In genomic region chr9:137243626-137244485, GRCh38 we compare ENCODE assay signal across 9 cellular contexts. TPM values are rescaled to one million over a fixed set of nuclear protein-coding genes. Genes with fewer than 3 reads are reported as not detected.
A peak's percentile ranks its signal among the peaks of the same experiment; 100 is the strongest.
DNase-seq lines count a peak whose midpoint lies in the region; ATAC-seq, FAIRE-seq and TF ChIP-seq lines count a peak whose summit lies in the region.
"Had no signal": no experiment of that assay in that cellular context is flagged by ENCODE, and none has a peak within 500 bp of the region (broad histone marks: within the 10 kb centered on the region; RNA-seq: fewer than 3 reads in every experiment).

No MANE protein-coding gene starts in this region.

- H3K9ac ChIP-seq in GM12878 (ENCODE audit: control insufficient read depth, insufficient read depth, low read length): no peak overlapping the region; the same call in 1 of the 2 replicates

- ATAC-seq in GM12878 (no peak), HG03095 (IDR thresholded peaks at IDR 0.05; ENCODE audit: unreplicated experiment) (no peak), HG03039 (IDR thresholded peaks at IDR 0.05; ENCODE audit: unreplicated experiment) (no peak)

- no peak for FAIRE-seq in GM12878 (lab: Jason Lieb, UNC)

- in situ Hi-C loops in GM12878 (cut with MboI): no loop called here

- POLR2A ChIA-PET in GM12878 (lab: Charles Lee): interaction anchor here (1.6 to 9.2 kb wide), 3 partner anchors 11 to 164 kb away, joined by 3 to 112 read pairs (median 6); partner anchors contain the start of gene NELFB

- H2AFZ ChIP-seq in GM12878 (ENCODE audit: control insufficient read depth, low read depth, low read length): no peak overlapping the region

- peaks cover 4% of the 10 kb centered on the region; the same call in 1 of the 2 replicates for H4K20me1 ChIP-seq in GM12878 (ENCODE audit: control insufficient read depth, insufficient read depth)

- H3K9me3 ChIP-seq in GM12878 (replicated peaks; ENCODE audit: control insufficient read depth, insufficient read depth, low read length): no peaks in the 10 kb centered on the region
- H3K9me3 ChIP-seq: thoracic aorta had no signal

- no peak overlapping the region for H3K27ac ChIP-seq in GM12878 (ENCODE audit: control insufficient read depth, insufficient read depth)
- H3K27ac ChIP-seq: thoracic aorta had no signal

- WGBS in GM12878 (ENCODE audit: insufficient coverage, insufficient replicate concordance, low lambda C conversion rate, missing lambda C conversion rate): 49% methylated on average over 15 of the region's 15 CpGs

- peaks cover 23% of the 10 kb centered on the region for H3K4me1 ChIP-seq in GM12878 (ENCODE audit: control insufficient read depth, insufficient read depth, low read length)

- RAD21 ChIA-PET in GM12878 (lab: Charles Lee; ENCODE audit: unreplicated experiment): no interaction called here

- H3K27me3 ChIP-seq in GM12878 (replicated peaks in 1 of 2; ENCODE audit: control insufficient read depth in 2 of 2, insufficient read depth in 2 of 2, low read length in 1 of 2): no peaks in the 10 kb centered on the region

- no peak for TF ChIP-seq RAD21 in GM12878 (IDR thresholded peaks at IDR 0.05; ENCODE audit: insufficient read depth, low read depth, low read length)

- H3K4me2 ChIP-seq in GM12878 (ENCODE audit: control insufficient read depth, insufficient read depth): peak overlapping the region; percentile 91

- intact Hi-C loops in GM12878 (cut with micrococcal nuclease; ENCODE audit: unreplicated experiment): no loop called here

- SMC1A ChIA-PET in GM12878 (lab: Charles Lee; ENCODE audit: uncharacterized antibody, unreplicated experiment): no interaction called here

- DNase-seq in activated CD8-positive, alpha-beta memory T cell treated with anti-CD3 and anti-CD28 coated beads, Interleukin-2, amount 50 U/mL, for 48 hours: peak; percentile 77
- DNase-seq in activated CD8-positive, alpha-beta memory T cell treated with anti-CD3 and anti-CD28 coated beads, Interleukin-2, amount 50 U/mL, for 4 hours: no peak
- DNase-seq in NB4 (ENCODE audit: low read depth) (peak; percentile 70), GM12878 (ENCODE audit: low read depth, low spot score) (no peak), HuH-7.5 (ENCODE audit: low spot score) (no peak)
- peak; percentile 49 for DNase-seq in stimulated activated CD8-positive, alpha-beta memory T cell treated with anti-CD3 and anti-CD28 coated beads, Interleukin-4, amount 100 ng/mL, for 48 hours

- no TSS peak for BruUV-seq in GM12878 (replicated peaks; lab: Mats Ljungman, UMichigan)

- H3K79me2 ChIP-seq in GM12878 (ENCODE audit: control insufficient read depth, insufficient read depth, low read length): peaks cover 29% of the 10 kb centered on the region

- TF ChIP-seq POLR2A in NB4 (IDR thresholded peaks at IDR 0.05; ENCODE audit: extremely low read depth, insufficient read length): no peak
- no peak for TF ChIP-seq POLR2A in GM12878 (IDR thresholded peaks at IDR 0.05; ENCODE audit: low read depth, low read length)

- CTCF ChIA-PET in GM12878 (lab: Yijun Ruan, JAX): no interaction called here

- peaks cover 8 to 14% of the 10 kb centered on the region in 2 experiments for H3K36me3 ChIP-seq in GM12878 (ENCODE audit: control insufficient read depth in 2 of 2, insufficient read depth in 2 of 2, low read length in 1 of 2)

- no peak for TF ChIP-seq CTCF in NB4 (IDR thresholded peaks at IDR 0.05; ENCODE audit: low read depth, low read length)
- TF ChIP-seq CTCF in GM12878 (IDR thresholded peaks at IDR 0.05 in 2 of 3, conservative IDR thresholded peaks at IDR 0.05 in 1 of 3; ENCODE audit: control insufficient read depth in 2 of 3, extremely low read depth in 1 of 3, insufficient read depth in 1 of 3, low read depth in 3 of 3, low read length in 3 of 3): no peak

- no peak for TF ChIP-seq EP300 in GM12878 (IDR thresholded peaks at IDR 0.05; ENCODE audit: borderline replicate concordance in 1 of 2, control insufficient read depth in 1 of 2, low read depth in 2 of 2, low read length in 2 of 2)

- H3K4me3 ChIP-seq in NB4 (ENCODE audit: low read depth, low read length): peak overlapping the region; percentile 23
- no peak overlapping the region for H3K4me3 ChIP-seq in GM12878
- H3K4me3 ChIP-seq: thoracic aorta had no signal

RNA-seq across cellular contexts. Expression of gene TUBB4B, which starts 2.8 kb away (rescaled TPM):
- 45.3 and 50.1 TPM in 2 replicates for total RNA-seq in GM12878 (2013; cell fraction: nucleolus; rRNA removed)
- 203 and 255 TPM in 2 replicates for total RNA-seq in GM12878 (2014; rRNA removed)
- total RNA-seq in GM12878 (2014; rRNA removed; fragmentation: Illumina TruSeq; extraction: Trizol): 168 and 187 TPM in 2 replicates
- 348 and 365 TPM in 2 replicates for total RNA-seq in GM12878 (2021)
- polyA plus RNA-seq in GM12878 (2011; ENCODE audit: low read depth): 59.8 TPM
- 65.9 and 204 TPM in 2 replicates for polyA plus RNA-seq in GM12878 (2011; rRNA removed)
- polyA plus RNA-seq in GM12878 (2011; cell fraction: cytosol; rRNA removed): 277 and 441 TPM in 2 replicates
- 263 and 420 TPM in 2 replicates for polyA plus RNA-seq in GM12878 (2011; cell fraction: nucleus; rRNA removed)
- 147 and 170 TPM in 2 replicates for polyA plus RNA-seq in GM12878 (2012)
- 122 and 254 TPM in 2 replicates for polyA plus RNA-seq in GM12878 (2014; fragmentation: Illumina TruSeq; extraction: Trizol)
- 10 to 100 TPM; 23.0 to 63.2 TPM for polyA plus RNA-seq in GM12878 (2014; fragmentation: Nextera tagmentation; extraction: Ambion mirVana)
- polyA plus RNA-seq in GM12878 (2014; rRNA removed): 403 and 485 TPM in 2 replicates
- 100 to 1,000 TPM; 521 to 532 TPM for polyA plus RNA-seq in GM12878 (2016; fragmentation: Nextera tagmentation; extraction: Ambion mirVana)
- 156 and 212 TPM in 2 replicates for polyA minus RNA-seq in GM12878 (2011; rRNA and poly(A)+ RNA removed)
- 91.5 and 119 TPM in 2 replicates for polyA minus RNA-seq in GM12878 (2011; cell fraction: cytosol; rRNA and poly(A)+ RNA removed)
- polyA minus RNA-seq in GM12878 (2011; cell fraction: nucleus; rRNA and poly(A)+ RNA removed): 95.1 and 128 TPM in 2 replicates

RNA-seq across cellular contexts. Expression of gene STPG3, which starts 7.2 kb away (rescaled TPM):
- not detected in 2 replicates for total RNA-seq in GM12878 (2013; cell fraction: nucleolus; rRNA removed)
- not detected in 2 replicates for total RNA-seq in GM12878 (2014; rRNA removed)
- not detected in 2 replicates for total RNA-seq in GM12878 (2014; rRNA removed; fragmentation: Illumina TruSeq; extraction: Trizol)
- not detected in 2 replicates for total RNA-seq in GM12878 (2021)
- polyA plus RNA-seq in GM12878 (2011; ENCODE audit: low read depth): not detected
- polyA plus RNA-seq in GM12878 (2011; rRNA removed): not detected in 2 replicates
- not detected in 2 replicates for polyA plus RNA-seq in GM12878 (2011; cell fraction: cytosol; rRNA removed)
- 0.12 TPM in 1 of 2 replicates, not detected in the other for polyA plus RNA-seq in GM12878 (2011; cell fraction: nucleus; rRNA removed)
- polyA plus RNA-seq in GM12878 (2012): 0.28 and 0.80 TPM in 2 replicates
- polyA plus RNA-seq in GM12878 (2014; fragmentation: Illumina TruSeq; extraction: Trizol): not detected in 2 replicates
- polyA plus RNA-seq in GM12878 (2014; fragmentation: Nextera tagmentation; extraction: Ambion mirVana): not detected
- not detected in 2 replicates for polyA plus RNA-seq in GM12878 (2014; rRNA removed)
- polyA plus RNA-seq in GM12878 (2016; fragmentation: Nextera tagmentation; extraction: Ambion mirVana): not detected
- not detected in 2 replicates for polyA minus RNA-seq in GM12878 (2011; rRNA and poly(A)+ RNA removed)
- polyA minus RNA-seq in GM12878 (2011; cell fraction: cytosol; rRNA and poly(A)+ RNA removed): not detected in 2 replicates
- not detected in 2 replicates for polyA minus RNA-seq in GM12878 (2011; cell fraction: nucleus; rRNA and poly(A)+ RNA removed)
- total RNA-seq: thoracic aorta had no signal

RNA-seq across cellular contexts. Expression of gene NELFB, which starts 11.3 kb away (rescaled TPM):
- total RNA-seq in GM12878 (2013; cell fraction: nucleolus; rRNA removed): 13.6 and 13.9 TPM in 2 replicates
- total RNA-seq in GM12878 (2014; rRNA removed) (34.0 and 39.3 TPM in 2 replicates), GM12878 (2014; rRNA removed; fragmentation: Illumina TruSeq; extraction: Trizol) (14.6 and 16.1 TPM in 2 replicates), GM12878 (2021) (61.2 and 63.4 TPM in 2 replicates)
- 12.6 TPM for polyA plus RNA-seq in GM12878 (2011; ENCODE audit: low read depth)
- polyA plus RNA-seq in GM12878 (2011; rRNA removed) (11.9 and 22.6 TPM in 2 replicates), GM12878 (2014; fragmentation: Illumina TruSeq; extraction: Trizol) (5.0 and 18.2 TPM in 2 replicates), GM12878 (2014; fragmentation: Nextera tagmentation; extraction: Ambion mirVana) (under 1 TPM; 0.19 to 0.68 TPM), GM12878 (2014; rRNA removed) (41.1 and 45.3 TPM in 2 replicates), GM12878 (2016; fragmentation: Nextera tagmentation; extraction: Ambion mirVana) (10 to 100 TPM; 40.3 to 42.4 TPM)
- 44.0 and 53.0 TPM in 2 replicates for polyA plus RNA-seq in GM12878 (2011; cell fraction: cytosol; rRNA removed)
- polyA plus RNA-seq in GM12878 (2011; cell fraction: nucleus; rRNA removed): 52.1 and 64.2 TPM in 2 replicates
- 32.6 and 37.0 TPM in 2 replicates for polyA plus RNA-seq in GM12878 (2012)
- polyA minus RNA-seq in GM12878 (2011; rRNA and poly(A)+ RNA removed): 21.6 and 47.4 TPM in 2 replicates
- 18.4 and 20.5 TPM in 2 replicates for polyA minus RNA-seq in GM12878 (2011; cell fraction: cytosol; rRNA and poly(A)+ RNA removed)
- polyA minus RNA-seq in GM12878 (2011; cell fraction: nucleus; rRNA and poly(A)+ RNA removed): 7.5 and 13.3 TPM in 2 replicates

RNA-seq across cellular contexts. Expression of gene SLC34A3, which starts 13.2 kb away (rescaled TPM):
- total RNA-seq in GM12878 (2013; cell fraction: nucleolus; rRNA removed): not detected in 2 replicates
- total RNA-seq in GM12878 (2014; rRNA removed) (not detected in 2 replicates), GM12878 (2014; rRNA removed; fragmentation: Illumina TruSeq; extraction: Trizol) (not detected in 2 replicates), GM12878 (2021) (not detected in 2 replicates)
- polyA plus RNA-seq in GM12878 (2011; ENCODE audit: low read depth): not detected
- polyA plus RNA-seq in GM12878 (2011; rRNA removed) (not detected in 2 replicates), GM12878 (2014; fragmentation: Illumina TruSeq; extraction: Trizol) (not detected in 2 replicates), GM12878 (2014; fragmentation: Nextera tagmentation; extraction: Ambion mirVana) (not detected), GM12878 (2014; rRNA removed) (not detected in 2 replicates), GM12878 (2016; fragmentation: Nextera tagmentation; extraction: Ambion mirVana) (not detected)
- not detected in 2 replicates for polyA plus RNA-seq in GM12878 (2011; cell fraction: cytosol; rRNA removed)
- 0.09 TPM in 2 replicates for polyA plus RNA-seq in GM12878 (2011; cell fraction: nucleus; rRNA removed)
- polyA plus RNA-seq in GM12878 (2012): not detected in 2 replicates
- polyA minus RNA-seq in GM12878 (2011; rRNA and poly(A)+ RNA removed): not detected in 2 replicates
- not detected in 2 replicates for polyA minus RNA-seq in GM12878 (2011; cell fraction: cytosol; rRNA and poly(A)+ RNA removed)
- polyA minus RNA-seq in GM12878 (2011; cell fraction: nucleus; rRNA and poly(A)+ RNA removed): not detected in 2 replicates

RNA-seq across cellular contexts. Expression of gene RNF224, which starts 16.6 kb away (rescaled TPM):
- total RNA-seq in GM12878 (2013; cell fraction: nucleolus; rRNA removed): 0.42 TPM in 1 of 2 replicates, not detected in the other
- total RNA-seq in GM12878 (2014; rRNA removed): not detected in 2 replicates
- total RNA-seq in GM12878 (2014; rRNA removed; fragmentation: Illumina TruSeq; extraction: Trizol): not detected in 2 replicates
- total RNA-seq in GM12878 (2021): not detected in 2 replicates
- not detected for polyA plus RNA-seq in GM12878 (2011; ENCODE audit: low read depth)
- polyA plus RNA-seq in GM12878 (2011; rRNA removed): not detected in 2 replicates
- 0.03 TPM in 1 of 2 replicates, not detected in the other for polyA plus RNA-seq in GM12878 (2011; cell fraction: cytosol; rRNA removed)
- 0.25 and 0.32 TPM in 2 replicates for polyA plus RNA-seq in GM12878 (2011; cell fraction: nucleus; rRNA removed)
- 0.10 and 0.22 TPM in 2 replicates for polyA plus RNA-seq in GM12878 (2012)
- not detected in 2 replicates for polyA plus RNA-seq in GM12878 (2014; fragmentation: Illumina TruSeq; extraction: Trizol)
- not detected for polyA plus RNA-seq in GM12878 (2014; fragmentation: Nextera tagmentation; extraction: Ambion mirVana)
- polyA plus RNA-seq in GM12878 (2014; rRNA removed): not detected in 2 replicates
- not detected for polyA plus RNA-seq in GM12878 (2016; fragmentation: Nextera tagmentation; extraction: Ambion mirVana)
- polyA minus RNA-seq in GM12878 (2011; rRNA and poly(A)+ RNA removed): not detected in 2 replicates
- not detected in 2 replicates for polyA minus RNA-seq in GM12878 (2011; cell fraction: cytosol; rRNA and poly(A)+ RNA removed)
- 0.24 and 0.38 TPM in 2 replicates for polyA minus RNA-seq in GM12878 (2011; cell fraction: nucleus; rRNA and poly(A)+ RNA removed)
- total RNA-seq: thoracic aorta had no signal

Comparison
In these comparisons a context has a peak if more than half of its experiments do, and no peak if none do; other contexts are left out.
1. DNase-seq: peak in activated CD8-positive, alpha-beta memory T cell treated with anti-CD3 and anti-CD28 coated beads, Interleukin-2, amount 50 U/mL, for 48 hours (single experiment), NB4 (single experiment) and stimulated activated CD8-positive, alpha-beta memory T cell treated with anti-CD3 and anti-CD28 coated beads, Interleukin-4, amount 100 ng/mL, for 48 hours (single experiment); none in activated CD8-positive, alpha-beta memory T cell treated with anti-CD3 and anti-CD28 coated beads, Interleukin-2, amount 50 U/mL, for 4 hours (single experiment), GM12878 (single experiment) and HuH-7.5 (single experiment).